In genomic region chr13:60757481-60757880, GRCh38 we compare ENCODE assay signal across 32 cellular contexts.
"Had no signal": no experiment of that assay in that cellular context is flagged by ENCODE, and none has a peak within 500 bp of the region (broad histone marks: within the 10 kb centered on the region; RNA-seq: fewer than 3 reads in every experiment).

No MANE protein-coding gene starts in this region.

- H3K4me3 Mint-ChIP-seq: activated CD4-positive, alpha-beta T cell treated with anti-CD3 and anti-CD28 coated beads, Interleukin-2, amount 10 ng/mL, durations not matched to agents 24 days and 14 days; activated CD8-positive, alpha-beta T cell treated with anti-CD3 and anti-CD28 coated beads, Interleukin-2, amount 10 ng/mL, durations not matched to agents 7 days and 5 days; activated naive CD4-positive, alpha-beta T cell treated with anti-CD3 and anti-CD28 coated beads for 36 hours; activated T-cell treated with anti-CD3 and anti-CD28 coated beads, Interleukin-2, amount 50 U/mL, for 24 hours; brain; T-helper 1 cell treated with Interleukin-12 subunit alpha and Interleukin-12 subunit beta and Interleukin-4 antibody, amounts not matched to agents 30 μg/mL and 1 μg/mL, for 36 hours; T-helper 2 cell treated with Interferon-gamma antibody and Interleukin-4, amounts not matched to agents 5 μg/mL and 100 μg/mL, for 36 hours had no signal

- DNase-seq: activated CD4-positive, alpha-beta T cell treated with anti-CD3 and anti-CD28 coated beads, Interleukin-2, amount 10 ng/mL, durations not matched to agents 24 days and 14 days; activated CD4-positive, alpha-beta T cell treated with anti-CD3 and anti-CD28 coated beads, Interleukin-2, amount 50 U/mL, for 4 hours; activated CD8-positive, alpha-beta T cell treated with anti-CD3 and anti-CD28 coated beads, Interleukin-2, amount 10 ng/mL, durations not matched to agents 7 days and 5 days; activated gamma-delta T cell treated with Interleukin-2 at 50 U/mL for 16 hours; activated naive CD4-positive, alpha-beta T cell treated with anti-CD3 and anti-CD28 coated beads for 36 hours; activated T-cell treated with anti-CD3 and anti-CD28 coated beads, Interleukin-2, amount 50 U/mL, for 24 hours; adrenal gland; central memory CD4-positive, alpha-beta T cell; Kasumi-1; MG63; NCI-H1048; NCI-H1105 treated with DMSO at 0.1 percent for 48 hours; NCI-H1436; NCI-H1694; NCI-H2029; NCI-H2107; NCI-H2171; NCI-H510A; NCI-H526; NCI-H748 treated with DMSO at 0.1 percent for 48 hours; NK-92 treated with Interleukin-12 subunit alpha and Interleukin-12 subunit beta, amount 100 ng/mL, for 24 hours; PC-3; Peyer's patch; RPMI8226; SHP77 treated with DMSO at 0.1 percent for 48 hours; SK-N-SH had no signal

- ATAC-seq: activated CD8-positive, alpha-beta T cell treated with anti-CD3 and anti-CD28 coated beads, Interleukin-2, amount 10 ng/mL, durations not matched to agents 7 days and 5 days; activated naive CD4-positive, alpha-beta T cell treated with anti-CD3 and anti-CD28 coated beads, Interleukin-2, amount 50 U/mL, for 72 hours; PC-3 had no signal

- H3K4me1 Mint-ChIP-seq: activated CD4-positive, alpha-beta T cell treated with anti-CD3 and anti-CD28 coated beads, Interleukin-2, amount 10 ng/mL, durations not matched to agents 24 days and 14 days had no signal

- H3K36me3 Mint-ChIP-seq: brain had no signal

- H3K27ac ChIP-seq: adrenal gland, Peyer's patch had no signal

- H3K9me3 Mint-ChIP-seq: activated naive CD4-positive, alpha-beta T cell treated with anti-CD3 and anti-CD28 coated beads for 36 hours; activated T-helper 2 cell treated with anti-CD3 and anti-CD28 coated beads, Interferon-gamma antibody, Interleukin-2, Interleukin-4, amounts not matched to agents 10 μg/mL and 5 μg/mL and 100 μg/mL, durations not matched to agents 14 hours and 24 hours and 36 hours had no signal

- H3K4me1 ChIP-seq: Peyer's patch had no signal

- H3K9me3 ChIP-seq: adrenal gland, MG63, Peyer's patch, SJSA1, SK-N-SH had no signal

- H3K27me3 Mint-ChIP-seq: activated CD4-positive, alpha-beta T cell treated with anti-CD3 and anti-CD28 coated beads, Interleukin-2, amount 10 ng/mL, durations not matched to agents 24 days and 14 days; activated T-cell treated with anti-CD3 and anti-CD28 coated beads, Interleukin-2, amount 50 U/mL, for 24 hours had no signal

- H3K4me3 ChIP-seq: adrenal gland, MG63, Peyer's patch, SJSA1 had no signal

- H3K36me3 ChIP-seq: adrenal gland, MG63, Peyer's patch, SJSA1 had no signal

- H3K27ac Mint-ChIP-seq: activated CD4-positive, alpha-beta T cell treated with anti-CD3 and anti-CD28 coated beads, Interleukin-2, amount 10 ng/mL, durations not matched to agents 24 days and 14 days; activated CD8-positive, alpha-beta T cell treated with anti-CD3 and anti-CD28 coated beads, Interleukin-2, amount 10 ng/mL, durations not matched to agents 7 days and 5 days; activated naive CD4-positive, alpha-beta T cell treated with anti-CD3 and anti-CD28 coated beads for 36 hours; activated naive CD4-positive, alpha-beta T cell treated with anti-CD3 and anti-CD28 coated beads, Interleukin-2, amount 50 U/mL, for 72 hours; activated T-cell treated with anti-CD3 and anti-CD28 coated beads, Interleukin-2, amount 50 U/mL, for 24 hours; activated T-helper 2 cell treated with anti-CD3 and anti-CD28 coated beads, Interferon-gamma antibody, Interleukin-2, Interleukin-4, amounts not matched to agents 10 μg/mL and 5 μg/mL and 100 μg/mL, durations not matched to agents 14 hours and 24 hours and 36 hours; T-helper 1 cell treated with Interleukin-12 subunit alpha and Interleukin-12 subunit beta and Interleukin-4 antibody, amounts not matched to agents 30 μg/mL and 1 μg/mL, for 36 hours; T-helper 2 cell treated with Interferon-gamma antibody and Interleukin-4, amounts not matched to agents 5 μg/mL and 100 μg/mL, for 36 hours had no signal
